In genomic region chr2:187453078-187453641, GRCh38 we compare ENCODE assay signal across 8 cellular contexts. TPM values are rescaled to one million over a fixed set of nuclear protein-coding genes. Genes with fewer than 3 reads are reported as not detected.
DNase-seq lines count a peak whose midpoint lies in the region; ATAC-seq and TF ChIP-seq lines count a peak whose summit lies in the region.

No MANE protein-coding gene starts in this region.

- H3K4me3 ChIP-seq in epithelial cell of esophagus (ENCODE audit: low read length) (no peak overlapping the region), smooth muscle cell (no peak overlapping the region)

- H3K9me3 ChIP-seq in smooth muscle cell (replicated peaks; ENCODE audit: low read depth): no peaks in the 10 kb centered on the region

- no peaks in the 10 kb centered on the region for H3F3A ChIP-seq in smooth muscle cell (ENCODE audit: low read depth)

- WGBS in smooth muscle cell (ENCODE audit: low lambda C conversion rate): 90% methylated on average over 1 of the region's 1 CpG

- H4K20me1 ChIP-seq in smooth muscle cell (ENCODE audit: low read depth): no peaks in the 10 kb centered on the region

- no peak overlapping the region for H3K9ac ChIP-seq in smooth muscle cell (ENCODE audit: low read depth)

- no peak for ATAC-seq in esophagus mucosa

- TF ChIP-seq CTCF in epithelial cell of esophagus (IDR thresholded peaks at IDR 0.05; ENCODE audit: insufficient read depth, low read depth, low read length, missing control alignments) (peak; percentile 28), smooth muscle cell (IDR thresholded peaks at IDR 0.05; ENCODE audit: borderline replicate concordance, insufficient read depth, poor library complexity, severe bottlenecking) (peak; percentile 70)

- DNase-seq in NCI-H524 (lab: John Stamatoyannopoulos, UW) (peak; percentile 11 to 38), NCI-H524 treated with DMSO at 0.1 percent for 48 hours (lab: John Stamatoyannopoulos, UW) (no peak), NCI-H526 treated with DMSO at 0.1 percent for 48 hours (lab: John Stamatoyannopoulos, UW) (peak; percentile 8), epithelial cell of esophagus (ENCODE audit: low read depth) (peak; percentile 50), smooth muscle cell (lab: John Stamatoyannopoulos, UW; ENCODE audit: unreplicated experiment) (no peak), head of caudate nucleus (no peak), ureter (ENCODE audit: low spot score) (no peak)

- peaks cover 5% of the 10 kb centered on the region for H3K4me1 ChIP-seq in smooth muscle cell (ENCODE audit: low read depth)

- intact Hi-C loops in head of caudate nucleus (cut with DNase I): loop anchor here (10.0 kb wide), 1 partner anchor 588 kb away; no protein-coding TSS in a partner anchor

- H3K4me2 ChIP-seq in smooth muscle cell: no peak overlapping the region

- no peak overlapping the region for H3K27ac ChIP-seq in smooth muscle cell (ENCODE audit: low read depth)

- H3K79me2 ChIP-seq in smooth muscle cell (ENCODE audit: low read depth): no peaks in the 10 kb centered on the region

- no peak overlapping the region for H2AFZ ChIP-seq in smooth muscle cell (ENCODE audit: low read depth)

- no peaks in the 10 kb centered on the region for H3K27me3 ChIP-seq in smooth muscle cell (ENCODE audit: low read depth)

- H3K36me3 ChIP-seq in smooth muscle cell (ENCODE audit: low read depth): no peaks in the 10 kb centered on the region

RNA-seq across cellular contexts. Expression of gene CALCRL, which starts 5.1 kb away (rescaled TPM):
- total RNA-seq in smooth muscle cell (1.6 and 1.7 TPM in 2 replicates), ureter (58.7 TPM), esophagus mucosa (22.8 TPM)
- polyA plus RNA-seq in smooth muscle cell: 0.61 and 0.77 TPM in 2 replicates

Comparison
In these comparisons a context has a peak if more than half of its experiments do, and no peak if none do; other contexts are left out.
1. DNase-seq: peak in NCI-H524 (2 of 2), NCI-H526 treated with DMSO at 0.1 percent for 48 hours (single experiment) and epithelial cell of esophagus (single experiment); none in NCI-H524 treated with DMSO at 0.1 percent for 48 hours (single experiment), smooth muscle cell (single experiment), head of caudate nucleus (0 of 42) and ureter (single experiment).